Comparison of ENCODE assay signal across 16 cellular contexts in the genomic region with DNA sequence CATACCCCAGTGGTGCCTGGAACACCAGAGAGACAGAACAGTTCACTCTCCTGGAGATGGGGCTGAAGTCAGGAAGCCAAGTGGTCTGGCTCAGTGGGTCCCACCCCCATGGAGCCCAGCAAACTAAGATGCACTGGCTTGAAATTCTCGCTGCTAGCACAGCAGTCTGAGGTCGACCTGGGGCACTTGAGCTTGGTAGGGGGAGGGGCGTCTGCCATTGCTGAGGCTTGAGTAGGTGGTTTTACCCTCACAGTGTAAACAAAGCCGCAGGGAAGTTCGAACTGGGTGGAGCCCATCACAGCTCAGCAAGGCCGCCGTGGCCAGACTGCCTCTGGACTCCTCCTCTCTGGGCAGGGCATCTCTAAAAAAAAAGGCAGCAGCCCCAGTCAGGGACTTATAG.
DNase-seq lines count a peak whose midpoint lies in the region; ATAC-seq and TF ChIP-seq lines count a peak whose summit lies in the region.
"Had no signal": no experiment of that assay in that cellular context is flagged by ENCODE, and none has a peak within 500 bp of the region (broad histone marks: within the 10 kb centered on the region; RNA-seq: fewer than 3 reads in every experiment).

No MANE protein-coding gene starts in this region.

- H3K36me3 Mint-ChIP-seq in T-helper 2 cell treated with Interferon-gamma antibody and Interleukin-4, amounts not matched to agents 5 μg/mL and 100 μg/mL, for 36 hours (ENCODE audit: low read depth), result no peaks in the 10 kb centered on the region

- no peak overlapping the region for H3K4me3 Mint-ChIP-seq in T-helper 2 cell treated with Interferon-gamma antibody and Interleukin-4, amounts not matched to agents 5 μg/mL and 100 μg/mL, for 36 hours
- H3K4me3 Mint-ChIP-seq: activated naive CD8-positive, alpha-beta T cell treated with anti-CD3 and anti-CD28 coated beads, Interleukin-2, amount 50 U/mL, for 24 hours; dendritic cell treated with granulocyte-macrophage colony-stimulating factor and Interleukin-4, amounts not matched to agents 40 ng/mL and 50 ng/mL, for 4 days; nephron had no signal

- DNase-seq in NCI-H345 (lab: John Stamatoyannopoulos, UW) (peak; percentile 46), NCI-H345 treated with DMSO at 0.1 percent for 48 hours (lab: John Stamatoyannopoulos, UW; ENCODE audit: unreplicated experiment) (no peak), OCI-M1 (lab: John Stamatoyannopoulos, UW) (peak; percentile 29), iPS DF 4.7 (ENCODE audit: extremely low read depth, low spot score) (peak; percentile 28), transverse colon (peak; percentile 37), GM20000 (ENCODE audit: low spot score) (no peak)
- no peak for DNase-seq in T-helper 2 cell treated with Interferon-gamma antibody and Interleukin-4, amounts not matched to agents 5 μg/mL and 100 μg/mL, for 36 hours (ENCODE audit: low spot score)
- DNase-seq: activated CD8-positive, alpha-beta memory T cell treated with anti-CD3 and anti-CD28 coated beads, Interleukin-2, amount 50 U/mL, for 4 hours; activated naive CD8-positive, alpha-beta T cell treated with anti-CD3 and anti-CD28 coated beads, Interleukin-2, amount 50 U/mL, for 24 hours; COR-L47; NCI-H226; SIG-M5; spleen had no signal

- TF ChIP-seq CTCF in transverse colon (IDR thresholded peaks at IDR 0.05) (no peak), GM20000 (IDR thresholded peaks at IDR 0.05; ENCODE audit: extremely low read depth, missing control alignments) (no peak)

- no peaks in the 10 kb centered on the region for H3K36me3 ChIP-seq in transverse colon
- H3K36me3 ChIP-seq: spleen had no signal

- H3K4me1 Mint-ChIP-seq in T-helper 2 cell treated with Interferon-gamma antibody and Interleukin-4, amounts not matched to agents 5 μg/mL and 100 μg/mL, for 36 hours (ENCODE audit: low read depth), result no peaks in the 10 kb centered on the region
- H3K4me1 Mint-ChIP-seq: activated naive CD8-positive, alpha-beta T cell treated with anti-CD3 and anti-CD28 coated beads, Interleukin-2, amount 50 U/mL, for 24 hours had no signal

- TF ChIP-seq POLR2A in transverse colon (IDR thresholded peaks at IDR 0.05), result no peak

- peaks cover 8% of the 10 kb centered on the region for H3K27me3 Mint-ChIP-seq in T-helper 2 cell treated with Interferon-gamma antibody and Interleukin-4, amounts not matched to agents 5 μg/mL and 100 μg/mL, for 36 hours (ENCODE audit: low read depth)

- TF ChIP-seq EP300 in transverse colon (IDR thresholded peaks at IDR 0.05; ENCODE audit: low read depth), result no peak

- in situ Hi-C loops in transverse colon (cut with MboI; ENCODE audit: low pct_ligation_motif_present in 1 of 4, low pct_unique_long_range_greater_than_20kb in 1 of 4, low sequenced_read_pairs in 3 of 4), result no loop called here

- WGBS in transverse colon (ENCODE audit: low coverage in 1 of 2), 2 donors, result 23% methylated on average over 7 of the region's 7 CpGs; no CpG with 5 or more reads in 1 of the 2 donors

- H3K27me3 ChIP-seq in transverse colon, result no peaks in the 10 kb centered on the region

- H3K27ac ChIP-seq in transverse colon, result no peak overlapping the region
- H3K27ac ChIP-seq: spleen had no signal

- peaks cover 0 to 8% (median 3%) of the 10 kb centered on the region in 4 donors for H3K4me1 ChIP-seq in transverse colon
- H3K4me1 ChIP-seq: spleen had no signal

- H3K27ac Mint-ChIP-seq in T-helper 2 cell treated with Interferon-gamma antibody and Interleukin-4, amounts not matched to agents 5 μg/mL and 100 μg/mL, for 36 hours, result no peak overlapping the region
- H3K27ac Mint-ChIP-seq: activated naive CD8-positive, alpha-beta T cell treated with anti-CD3 and anti-CD28 coated beads, Interleukin-2, amount 50 U/mL, for 24 hours; dendritic cell treated with granulocyte-macrophage colony-stimulating factor and Interleukin-4, amounts not matched to agents 40 ng/mL and 50 ng/mL, for 4 days; nephron had no signal

- H3K9me3 ChIP-seq in transverse colon, result no peaks in the 10 kb centered on the region

- no peak overlapping the region for H3K4me3 ChIP-seq in transverse colon
- H3K4me3 ChIP-seq: spleen had no signal

- no peaks in the 10 kb centered on the region for H3K9me3 Mint-ChIP-seq in T-helper 2 cell treated with Interferon-gamma antibody and Interleukin-4, amounts not matched to agents 5 μg/mL and 100 μg/mL, for 36 hours
- H3K9me3 Mint-ChIP-seq: activated naive CD8-positive, alpha-beta T cell treated with anti-CD3 and anti-CD28 coated beads, Interleukin-2, amount 50 U/mL, for 24 hours; dendritic cell treated with granulocyte-macrophage colony-stimulating factor and Interleukin-4, amounts not matched to agents 40 ng/mL and 50 ng/mL, for 4 days had no signal

- intact Hi-C loops in transverse colon (cut with DNase I; ENCODE audit: low total_unique reads), result no loop called here

- no peak for ATAC-seq in HG03457 (IDR thresholded peaks at IDR 0.05; ENCODE audit: unreplicated experiment)
- ATAC-seq: activated naive CD8-positive, alpha-beta T cell treated with anti-CD3 and anti-CD28 coated beads, Interleukin-2, amount 50 U/mL, for 24 hours had no signal

Comparison
In these comparisons a context has a peak if more than half of its experiments do, and no peak if none do; other contexts are left out.
1. DNase-seq: peak in NCI-H345 (single experiment), OCI-M1 (single experiment), iPS DF 4.7 (single experiment) and transverse colon (single experiment); none in NCI-H345 treated with DMSO at 0.1 percent for 48 hours (single experiment), GM20000 (single experiment) and T-helper 2 cell treated with Interferon-gamma antibody and Interleukin-4, amounts not matched to agents 5 μg/mL and 100 μg/mL, for 36 hours (single experiment).